1 cellular context compared by ENCODE assay signal in genomic region chr14:32560213-32560857, GRCh38.
TF ChIP-seq lines count a peak whose summit lies in the region.

No MANE protein-coding gene starts in this region.

TF ChIP-seq in H1, 55 proteins besides CTCF, POLR2A, EP300 and RAD21 (continued from another document):
- TF ChIP-seq TBP (IDR thresholded peaks at IDR 0.05; ENCODE audit: low read depth, low read length): no peak
- no peak for TF ChIP-seq BACH1 (IDR thresholded peaks at IDR 0.05; ENCODE audit: low read length)
- TF ChIP-seq CBX5 (IDR thresholded peaks at IDR 0.05; ENCODE audit: low read depth, low read length): no peak
- TF ChIP-seq KDM1A (IDR thresholded peaks at IDR 0.05; ENCODE audit: borderline replicate concordance, low read length): no peak
- TF ChIP-seq ASH2L (IDR thresholded peaks at IDR 0.05; ENCODE audit: low read length): no peak
- TF ChIP-seq CTBP2 (IDR thresholded peaks at IDR 0.05; ENCODE audit: borderline replicate concordance, insufficient read depth, insufficient read length, low read length): no peak
